10 cellular contexts compared by ENCODE assay signal in genomic region chr7:149620961-149621360, GRCh38.
DNase-seq lines count a peak whose midpoint lies in the region; ATAC-seq, FAIRE-seq and TF ChIP-seq lines count a peak whose summit lies in the region.
"Had no signal": no experiment of that assay in that cellular context is flagged by ENCODE, and none has a peak within 500 bp of the region (broad histone marks: within the 10 kb centered on the region; RNA-seq: fewer than 3 reads in every experiment).

No MANE protein-coding gene starts in this region.

- no peaks in the 10 kb centered on the region for H3K27me3 Mint-ChIP-seq in activated CD8-positive, alpha-beta T cell treated with anti-CD3 and anti-CD28 coated beads, Interleukin-2, amount 10 ng/mL, durations not matched to agents 7 days and 5 days (ENCODE audit: low read depth)

- intact Hi-C loops in pancreas (cut with DNase I) (no loop called here), lower lobe of right lung (cut with DNase I) (no loop called here)

- no peak for FAIRE-seq in pancreas (lab: Jason Lieb, UNC)

- no peaks in the 10 kb centered on the region for H3K9me3 ChIP-seq in pancreas
- no peaks in the 10 kb centered on the region for H3K9me3 ChIP-seq in gastroesophageal sphincter
- H3K9me3 ChIP-seq in lower lobe of right lung = no peaks in the 10 kb centered on the region
- H3K9me3 ChIP-seq: breast epithelium had no signal

- ATAC-seq in GM18909 (IDR thresholded peaks at IDR 0.05; ENCODE audit: poor library complexity, unreplicated experiment) (peak; percentile 43), HG02759 (IDR thresholded peaks at IDR 0.05; ENCODE audit: unreplicated experiment) (peak; percentile 26), pancreas (no peak), gastroesophageal sphincter (no peak), lower lobe of right lung (no peak)
- ATAC-seq in activated CD8-positive, alpha-beta T cell treated with anti-CD3 and anti-CD28 coated beads, Interleukin-2, amount 10 ng/mL, durations not matched to agents 7 days and 5 days = no peak

- H3K27me3 ChIP-seq in pancreas = no peaks in the 10 kb centered on the region
- no peaks in the 10 kb centered on the region for H3K27me3 ChIP-seq in gastroesophageal sphincter
- H3K27me3 ChIP-seq in lower lobe of right lung (ENCODE audit: low read depth) = no peaks in the 10 kb centered on the region
- H3K27me3 ChIP-seq: breast epithelium, hepatocyte had no signal

- H3K27ac ChIP-seq in pancreas (no peak overlapping the region), gastroesophageal sphincter (no peak overlapping the region), lower lobe of right lung (no peak overlapping the region)
- H3K27ac ChIP-seq: breast epithelium, hepatocyte had no signal

- POLR2A ChIA-PET in activated CD8-positive, alpha-beta T cell treated with anti-CD3 and anti-CD28 coated beads, Interleukin-2, amount 10 ng/mL, durations not matched to agents 7 days and 5 days (lab: Charles Lee) = no interaction called here

- peak; percentile 55 for DNase-seq in activated CD8-positive, alpha-beta T cell treated with anti-CD3 and anti-CD28 coated beads, Interleukin-2, amount 10 ng/mL, durations not matched to agents 7 days and 5 days
- peak in 2 of 3 donors; percentile 40 to 68 for DNase-seq in stimulated activated CD4-positive, alpha-beta T cell treated with anti-CD3 and anti-CD28 coated beads, TNF-alpha, amount 100 ng/mL, for 48 hours (ENCODE audit: low read depth in 3 of 3)
- no peak for DNase-seq in pancreas
- no peak for DNase-seq in lower lobe of right lung
- DNase-seq in superior temporal gyrus (ENCODE audit: extremely low spot score) = no peak

- H3K4me3 ChIP-seq in pancreas (no peak overlapping the region), gastroesophageal sphincter (no peak overlapping the region), lower lobe of right lung (no peak overlapping the region)
- H3K4me3 ChIP-seq: breast epithelium, hepatocyte had no signal

- H3K4me1 Mint-ChIP-seq in activated CD8-positive, alpha-beta T cell treated with anti-CD3 and anti-CD28 coated beads, Interleukin-2, amount 10 ng/mL, durations not matched to agents 7 days and 5 days (ENCODE audit: low read depth) = peaks cover 43% of the 10 kb centered on the region

- TF ChIP-seq CTCF in pancreas (IDR thresholded peaks at IDR 0.05) (no peak), gastroesophageal sphincter (IDR thresholded peaks at IDR 0.05) (no peak), lower lobe of right lung (IDR thresholded peaks at IDR 0.05) (no peak)

- no peak overlapping the region for H3K4me3 Mint-ChIP-seq in activated CD8-positive, alpha-beta T cell treated with anti-CD3 and anti-CD28 coated beads, Interleukin-2, amount 10 ng/mL, durations not matched to agents 7 days and 5 days

- no peaks in the 10 kb centered on the region for H3K9me3 Mint-ChIP-seq in activated CD8-positive, alpha-beta T cell treated with anti-CD3 and anti-CD28 coated beads, Interleukin-2, amount 10 ng/mL, durations not matched to agents 7 days and 5 days (ENCODE audit: insufficient read depth)

- H3K4me1 ChIP-seq in pancreas (peaks cover 0 to 5% (median 4%) of the 10 kb centered on the region in 3 donors), gastroesophageal sphincter (peaks cover 0 to 37% (median 13%) of the 10 kb centered on the region in 3 donors), lower lobe of right lung (peaks cover 26% of the 10 kb centered on the region)

- H3K27ac Mint-ChIP-seq in activated CD8-positive, alpha-beta T cell treated with anti-CD3 and anti-CD28 coated beads, Interleukin-2, amount 10 ng/mL, durations not matched to agents 7 days and 5 days = peak overlapping the region; percentile 54

- no peak for TF ChIP-seq POLR2A in gastroesophageal sphincter (IDR thresholded peaks at IDR 0.05)

- CTCF ChIA-PET in activated CD8-positive, alpha-beta T cell treated with anti-CD3 and anti-CD28 coated beads, Interleukin-2, amount 10 ng/mL, durations not matched to agents 7 days and 5 days (lab: Charles Lee) = interaction anchor here (2.3 kb wide), 1 partner anchor 22 kb away, joined by 5 read pairs; no protein-coding TSS in a partner anchor

- 79 to 83% methylated on average over 12 to 14 of the region's 14 CpGs for WGBS in pancreas, 2 donors
- WGBS in gastroesophageal sphincter (ENCODE audit: low coverage in 1 of 2), 2 donors = 69% methylated on average over 7 of the region's 14 CpGs; no CpG with 5 or more reads in 1 of the 2 donors

- H3K36me3 ChIP-seq in pancreas (peaks cover 0 to 43% (median 21%) of the 10 kb centered on the region in 3 donors), gastroesophageal sphincter (peaks cover 0 to 62% of the 10 kb centered on the region in 2 donors), lower lobe of right lung (peaks cover 54% of the 10 kb centered on the region)
- H3K36me3 ChIP-seq: breast epithelium had no signal

- H3K36me3 Mint-ChIP-seq in activated CD8-positive, alpha-beta T cell treated with anti-CD3 and anti-CD28 coated beads, Interleukin-2, amount 10 ng/mL, durations not matched to agents 7 days and 5 days (ENCODE audit: low read depth) = peaks cover 55% of the 10 kb centered on the region

- TF ChIP-seq EP300 in gastroesophageal sphincter (IDR thresholded peaks at IDR 0.05) = no peak

Comparison
In these comparisons a context has a peak if more than half of its experiments do, and no peak if none do; other contexts are left out.
1. ATAC-seq: peak in GM18909 (single experiment) and HG02759 (single experiment); none in activated CD8-positive, alpha-beta T cell treated with anti-CD3 and anti-CD28 coated beads, Interleukin-2, amount 10 ng/mL, durations not matched to agents 7 days and 5 days (single experiment), pancreas (0 of 4), gastroesophageal sphincter (single experiment) and lower lobe of right lung (0 of 2).
2. DNase-seq: peak in activated CD8-positive, alpha-beta T cell treated with anti-CD3 and anti-CD28 coated beads, Interleukin-2, amount 10 ng/mL, durations not matched to agents 7 days and 5 days (single experiment) and stimulated activated CD4-positive, alpha-beta T cell treated with anti-CD3 and anti-CD28 coated beads, TNF-alpha, amount 100 ng/mL, for 48 hours (2 of 3); none in pancreas (0 of 6), lower lobe of right lung (single experiment) and superior temporal gyrus (single experiment).